ENCODE assay signal across 2 cellular contexts in genomic region chr7:106756071-106756470, GRCh38.
TF ChIP-seq lines count a peak whose summit lies in the region.

No MANE protein-coding gene starts in this region.

TF ChIP-seq in IMR-90, 13 proteins besides CTCF, POLR2A, EP300 and RAD21:
- peak; percentile 36; the same call in 1 of the 2 replicates for TF ChIP-seq MAFK (IDR thresholded peaks at IDR 0.05; ENCODE audit: low read depth, low read length)
- TF ChIP-seq ELK1 (IDR thresholded peaks at IDR 0.05; ENCODE audit: borderline replicate concordance, low read depth, low read length): no peak
TF ChIP-seq in IMR-90: peak in this region for 1.

TF ChIP-seq in endothelial cell of umbilical vein, 7 proteins besides CTCF, POLR2A, EP300 and RAD21:
- TF ChIP-seq EZH2 (IDR thresholded peaks at IDR 0.05; ENCODE audit: borderline replicate concordance, low read depth, low read length, severe bottlenecking): no peak
- no peak for TF ChIP-seq JUN (IDR thresholded peaks at IDR 0.05; ENCODE audit: borderline replicate concordance, insufficient read depth, insufficient read length, low read depth)
- TF ChIP-seq FOS (IDR thresholded peaks at IDR 0.05; ENCODE audit: borderline replicate concordance, insufficient read depth, low read length): no peak
- no peak for TF ChIP-seq MAX (IDR thresholded peaks at IDR 0.05; ENCODE audit: insufficient read depth, insufficient read length)
- TF ChIP-seq MYC (IDR thresholded peaks at IDR 0.05; ENCODE audit: low read depth, low read length): no peak
- no peak for TF ChIP-seq GATA2 (IDR thresholded peaks at IDR 0.05; ENCODE audit: insufficient read depth, insufficient read length, low read depth, low read length)
- TF ChIP-seq POLR2AphosphoS5 (IDR thresholded peaks at IDR 0.05; ENCODE audit: insufficient read depth, low read depth, low read length): no peak
